7 cellular contexts compared by ENCODE assay signal in genomic region chr12:106223485-106224391, GRCh38. TPM values are rescaled to one million over a fixed set of nuclear protein-coding genes. Genes with fewer than 3 reads are reported as not detected.
DNase-seq lines count a peak whose midpoint lies in the region; ATAC-seq and TF ChIP-seq lines count a peak whose summit lies in the region.

No MANE protein-coding gene starts in this region.

- no peak overlapping the region for H3K4me3 Mint-ChIP-seq in activated CD4-positive, alpha-beta memory T cell treated with anti-CD3 and anti-CD28 coated beads for 36 hours

- H2BK15ac ChIP-seq in mesenchymal stem cell (ENCODE audit: low read depth, poor library complexity, severe bottlenecking), result no peak overlapping the region

- no peak overlapping the region for H3K4ac ChIP-seq in mesenchymal stem cell (ENCODE audit: low read depth in 1 of 2, low read length in 2 of 2)

- no peak overlapping the region for H3K14ac ChIP-seq in mesenchymal stem cell (ENCODE audit: low read length in 2 of 2)

- H2BK120ac ChIP-seq in mesenchymal stem cell (ENCODE audit: low read depth, low read length), result no peak overlapping the region

- peak overlapping the region; percentile 47 for H3K9ac ChIP-seq in mesenchymal stem cell (ENCODE audit: low read length)

- peaks cover 16% of the 10 kb centered on the region for H3K4me1 Mint-ChIP-seq in activated CD4-positive, alpha-beta memory T cell treated with anti-CD3 and anti-CD28 coated beads for 36 hours (ENCODE audit: low read depth)

- H3K36me3 ChIP-seq in mesenchymal stem cell (ENCODE audit: control insufficient read depth in 1 of 2, insufficient read depth in 2 of 2, low read depth in 1 of 2, low read length in 2 of 2), result no peaks in the 10 kb centered on the region

- CTCF ChIA-PET in activated CD4-positive, alpha-beta memory T cell treated with anti-CD3 and anti-CD28 coated beads for 36 hours (lab: Charles Lee), result interaction anchor here (0.6 to 13.4 kb wide), 28 partner anchors 9 to 999 kb away, joined by 3 to 285 read pairs (median 4); partner anchors contain the start of genes CKAP4 and POLR3B

- H3K9me3 Mint-ChIP-seq in activated CD4-positive, alpha-beta memory T cell treated with anti-CD3 and anti-CD28 coated beads for 36 hours, result peaks cover 2% of the 10 kb centered on the region

- DNase-seq in NCI-H748 (lab: John Stamatoyannopoulos, UW; ENCODE audit: unreplicated experiment), result peak; percentile 60
- peak; percentile 83 for DNase-seq in activated CD4-positive, alpha-beta memory T cell treated with anti-CD3 and anti-CD28 coated beads for 36 hours
- peak; percentile 58 for DNase-seq in effector CD4-positive, alpha-beta T cell
- peak; percentile 65 for DNase-seq in mesenchymal stem cell
- DNase-seq in stimulated activated CD8-positive, alpha-beta memory T cell treated with anti-CD3 and anti-CD28 coated beads, Interleukin-7, amount 100 ng/mL, for 4 hours (ENCODE audit: low read depth in 2 of 2), result peak; percentile 32 to 43

- H3K4me1 ChIP-seq in mesenchymal stem cell (ENCODE audit: control insufficient read depth, insufficient read depth, low read depth, low read length), result no peaks in the 10 kb centered on the region

- POLR2A ChIA-PET in activated CD4-positive, alpha-beta memory T cell treated with anti-CD3 and anti-CD28 coated beads for 36 hours (lab: Charles Lee), result no interaction called here

- H3K27ac ChIP-seq in mesenchymal stem cell (ENCODE audit: low read length, poor library complexity, severe bottlenecking), result no peak overlapping the region

- H3K27me3 ChIP-seq in mesenchymal stem cell (ENCODE audit: control insufficient read depth in 1 of 2, insufficient read depth in 1 of 2, low read length in 2 of 2), result peaks cover 0 to 8% of the 10 kb centered on the region in 2 experiments

- peak; percentile 65 for ATAC-seq in HG03139 (IDR thresholded peaks at IDR 0.05; ENCODE audit: unreplicated experiment)

- WGBS in mesenchymal stem cell, result 36% methylated on average over 8 of the region's 9 CpGs

- TF ChIP-seq CTCF in GM12875 (IDR thresholded peaks at IDR 0.05; ENCODE audit: borderline replicate concordance, insufficient read depth, low read depth, low read length), result peak; percentile 94

- no peak overlapping the region for H4K91ac ChIP-seq in mesenchymal stem cell (ENCODE audit: low read length)

- no peak overlapping the region for H2AK5ac ChIP-seq in mesenchymal stem cell (ENCODE audit: low read length, severe bottlenecking)

- intact Hi-C loops in activated CD4-positive, alpha-beta memory T cell treated with anti-CD3 and anti-CD28 coated beads for 36 hours (cut with micrococcal nuclease), result loop anchor here (1.0 to 10.0 kb wide), 5 partner anchors 51 to 803 kb away; partner anchors contain the start of gene NUAK1

- no peaks in the 10 kb centered on the region for H3K36me3 Mint-ChIP-seq in activated CD4-positive, alpha-beta memory T cell treated with anti-CD3 and anti-CD28 coated beads for 36 hours

- H3K9me3 ChIP-seq in mesenchymal stem cell (ENCODE audit: control insufficient read depth, low read length), result peaks cover 5% of the 10 kb centered on the region

- H3K4me2 ChIP-seq in mesenchymal stem cell (ENCODE audit: low read length, poor library complexity, severe bottlenecking), result no peak overlapping the region

- H4K8ac ChIP-seq in mesenchymal stem cell (ENCODE audit: low read length), result no peak overlapping the region

- peaks cover 2% of the 10 kb centered on the region for H3K27me3 Mint-ChIP-seq in activated CD4-positive, alpha-beta memory T cell treated with anti-CD3 and anti-CD28 coated beads for 36 hours

- no peak overlapping the region for H3K27ac Mint-ChIP-seq in activated CD4-positive, alpha-beta memory T cell treated with anti-CD3 and anti-CD28 coated beads for 36 hours

- H2AFZ ChIP-seq in mesenchymal stem cell (ENCODE audit: low read depth, low read length), result no peak overlapping the region

- no peaks in the 10 kb centered on the region for H3K79me1 ChIP-seq in mesenchymal stem cell (replicated peaks; ENCODE audit: low read length, poor library complexity, severe bottlenecking)

- no peak overlapping the region for H3K4me3 ChIP-seq in GM12875 (ENCODE audit: low read depth, low read length)
- H3K4me3 ChIP-seq in mesenchymal stem cell (ENCODE audit: insufficient read depth in 1 of 2, low read depth in 1 of 2, low read length in 2 of 2), result no peak overlapping the region

- H3K23ac ChIP-seq in mesenchymal stem cell (ENCODE audit: low read length in 2 of 2), result no peak overlapping the region

- H2BK5ac ChIP-seq in mesenchymal stem cell (ENCODE audit: low read depth, low read length, poor library complexity, severe bottlenecking), result no peak overlapping the region

- H2BK12ac ChIP-seq in mesenchymal stem cell (ENCODE audit: low read length in 2 of 2), result no peak overlapping the region

- H3K18ac ChIP-seq in mesenchymal stem cell (ENCODE audit: low read depth in 1 of 2, low read length in 2 of 2), result no peak overlapping the region

RNA-seq across cellular contexts. Expression of gene CKAP4, which starts 24.1 kb away (rescaled TPM):
- total RNA-seq in activated CD4-positive, alpha-beta memory T cell treated with anti-CD3 and anti-CD28 coated beads for 36 hours, result 10 to 100 TPM; 18.5 to 19.0 TPM
- 382 TPM for polyA plus RNA-seq in mesenchymal stem cell (2013, experiment 1 of 2)
- polyA plus RNA-seq in mesenchymal stem cell (2013, experiment 2 of 2), result 384 TPM
